ENCODE assay signal across 31 cellular contexts in genomic region chr17:54493691-54494090, GRCh38.
"Had no signal": no experiment of that assay in that cellular context is flagged by ENCODE, and none has a peak within 500 bp of the region (broad histone marks: within the 10 kb centered on the region; RNA-seq: fewer than 3 reads in every experiment).

No MANE protein-coding gene starts in this region.

- H3K36me3 ChIP-seq: adrenal gland, brain microvascular endothelial cell, breast epithelium had no signal

- H3K4me1 ChIP-seq: adrenal gland, body of pancreas, breast epithelium had no signal

- ATAC-seq: activated CD8-positive, alpha-beta T cell treated with anti-CD3 and anti-CD28 coated beads for 36 hours; activated naive CD4-positive, alpha-beta T cell treated with anti-CD3 and anti-CD28 coated beads, Interleukin-2, amount 50 U/mL, for 72 hours; activated T-cell treated with anti-CD3 and anti-CD28 coated beads, Interleukin-2, amount 50 U/mL, for 4 hours; activated T-cell treated with anti-CD3 and anti-CD28 coated beads, Interleukin-2, amount 50 U/mL, for 72 hours; activated T-helper 17 cell treated with anti-CD3 and anti-CD28 coated beads, Interleukin-2, amount 50 U/mL, for 72 hours; body of pancreas had no signal

- H3K27ac ChIP-seq: adrenal gland, body of pancreas, brain microvascular endothelial cell, breast epithelium, VCaP had no signal

- DNase-seq: activated B cell treated with CpG ODN at 0.5 μM for 24 hours; activated CD4-positive, alpha-beta memory T cell treated with anti-CD3 and anti-CD28 coated beads for 36 hours; activated CD4-positive, alpha-beta T cell treated with anti-CD3 and anti-CD28 coated beads for 4 hours; activated CD4-positive, alpha-beta T cell treated with anti-CD3 and anti-CD28 coated beads, Interleukin-2, amount 10 ng/mL, durations not matched to agents 24 days and 14 days; activated CD4-positive, alpha-beta T cell treated with anti-CD3 and anti-CD28 coated beads, Interleukin-2, amount 50 U/mL, for 1 hour; activated CD4-positive, alpha-beta T cell treated with anti-CD3 and anti-CD28 coated beads, Interleukin-2, amount 50 U/mL, for 4 hours; activated CD4-positive, CD25-positive, alpha-beta regulatory T cell treated with anti-CD3 and anti-CD28 coated beads, Interleukin-2, amount 50 U/mL, for 72 hours; activated CD8-positive, alpha-beta memory T cell treated with anti-CD3 and anti-CD28 coated beads, Interleukin-2, amount 50 U/mL, for 4 hours; activated CD8-positive, alpha-beta T cell treated with anti-CD3 and anti-CD28 coated beads for 36 hours; activated effector memory CD4-positive, alpha-beta T cell treated with anti-CD3 and anti-CD28 coated beads, Interleukin-2, amount 50 U/mL, for 16 hours; activated gamma-delta T cell treated with Interleukin-2 at 50 U/mL for 16 hours; activated naive CD4-positive, alpha-beta T cell; activated naive CD4-positive, alpha-beta T cell treated with anti-CD3 and anti-CD28 coated beads for 36 hours; activated naive CD4-positive, alpha-beta T cell treated with anti-CD3 and anti-CD28 coated beads, Interleukin-2, amount 50 U/mL, for 16 hours; activated naive CD8-positive, alpha-beta T cell treated with anti-CD3 and anti-CD28 coated beads for 36 hours; activated T-cell treated with anti-CD3 and anti-CD28 coated beads for 4 hours; activated T-cell treated with anti-CD3 and anti-CD28 coated beads, Interleukin-2, amount 50 U/mL, for 1 hour; activated T-cell treated with anti-CD3 and anti-CD28 coated beads, Interleukin-2, amount 50 U/mL, for 4 hours; activated T-cell treated with anti-CD3 and anti-CD28 coated beads, Interleukin-2, amount 50 U/mL, for 72 hours; adrenal gland; amniotic stem cell; aorta; body of pancreas; brain microvascular endothelial cell; central memory CD4-positive, alpha-beta T cell; T-helper 2 cell; T-helper 9 cell had no signal

- H3K9me3 ChIP-seq: adrenal gland, body of pancreas, breast epithelium had no signal

- H3K4me3 ChIP-seq: adrenal gland, body of pancreas, breast epithelium had no signal

- H3K27me3 ChIP-seq: adrenal gland, body of pancreas, brain microvascular endothelial cell, breast epithelium had no signal
